ENCODE assay signal across 17 cellular contexts in the genomic region with DNA sequence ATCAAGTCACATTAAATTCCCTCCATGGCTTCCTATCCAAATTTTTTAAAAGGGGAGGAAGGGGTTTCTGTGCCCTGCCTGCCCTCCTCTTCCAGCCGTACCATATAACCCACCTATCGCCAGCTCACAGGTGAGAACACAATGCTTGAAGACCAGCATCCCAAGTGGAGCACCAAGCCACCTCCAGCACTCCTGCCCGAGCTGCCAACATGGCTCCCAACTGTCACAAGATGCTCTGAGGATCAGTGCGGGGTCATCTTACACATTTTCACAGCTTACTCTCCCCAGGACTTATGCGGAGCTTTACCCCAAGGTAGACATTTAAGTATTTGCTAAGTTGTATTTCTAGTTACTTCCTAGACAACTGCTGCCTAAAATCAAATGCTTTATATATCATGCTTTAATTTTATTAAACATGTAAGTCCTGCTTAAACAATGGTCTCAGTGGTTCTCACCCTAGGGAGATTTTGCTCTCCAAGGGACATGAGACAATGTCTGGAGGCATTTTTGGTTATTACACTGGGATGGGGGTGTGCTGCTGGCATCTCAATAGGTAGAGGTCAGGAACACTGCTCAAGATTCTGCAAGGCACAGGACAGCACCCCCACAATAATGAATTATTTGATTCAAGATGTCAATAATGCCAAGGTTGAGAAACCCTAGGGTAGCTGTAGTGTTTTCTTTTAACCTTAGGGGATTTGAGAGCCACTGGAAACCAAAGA. TPM values are rescaled to one million over a fixed set of nuclear protein-coding genes. Genes with fewer than 3 reads are reported as not detected.
DNase-seq lines count a peak whose midpoint lies in the region; ATAC-seq and TF ChIP-seq lines count a peak whose summit lies in the region.
"Had no signal": no experiment of that assay in that cellular context is flagged by ENCODE, and none has a peak within 500 bp of the region (broad histone marks: within the 10 kb centered on the region; RNA-seq: fewer than 3 reads in every experiment).

No MANE protein-coding gene starts in this region.

- POLR2A ChIA-PET in CD4-positive, alpha-beta T cell (lab: Charles Lee): interaction anchor here (0.7 kb wide), 1 partner anchor 311 kb away, joined by 3 read pairs; no protein-coding TSS in a partner anchor
- POLR2A ChIA-PET in WTC11 (lab: Charles Lee): interaction anchor here (0.5 to 1.0 kb wide), 2 partner anchors 9 to 22 kb away, joined by 3 to 5 read pairs; no protein-coding TSS in a partner anchor
- POLR2A ChIA-PET in naive thymus-derived CD8-positive, alpha-beta T cell (lab: Charles Lee): no interaction called here

- intact Hi-C loops in CD4-positive, alpha-beta T cell (cut with DNase I, micrococcal nuclease): loop anchor here in 1 of 2 experiments (5.0 kb wide), 1 partner anchor 33 kb away; no protein-coding TSS in a partner anchor
- intact Hi-C loops in Right ventricle myocardium inferior (cut with DNase I): no loop called here

- H3K27ac Mint-ChIP-seq in CD4-positive, alpha-beta T cell: peak overlapping the region; percentile 10
- H3K27ac Mint-ChIP-seq in WTC11 (no peak overlapping the region), endothelial cell (ENCODE audit: unreplicated experiment) (no peak overlapping the region)
- H3K27ac Mint-ChIP-seq in naive thymus-derived CD8-positive, alpha-beta T cell: peak overlapping the region in 6 of 10 donors; percentile 31 to 80 (median 48)
- H3K27ac Mint-ChIP-seq: B cell had no signal

- H3K36me3 Mint-ChIP-seq in CD4-positive, alpha-beta T cell (ENCODE audit: low read depth): peaks cover 30% of the 10 kb centered on the region
- H3K36me3 Mint-ChIP-seq in WTC11 (peaks cover 18% of the 10 kb centered on the region), endothelial cell (ENCODE audit: low read depth, unreplicated experiment) (peaks cover 13% of the 10 kb centered on the region)
- peaks cover 0 to 36% (median 3%) of the 10 kb centered on the region in 3 donors for H3K36me3 Mint-ChIP-seq in naive thymus-derived CD8-positive, alpha-beta T cell

- no peaks in the 10 kb centered on the region for H3K4me1 ChIP-seq in DND-41 (ENCODE audit: insufficient read depth, low read length)

- CTCF ChIA-PET in CD4-positive, alpha-beta T cell (lab: Charles Lee): no interaction called here
- CTCF ChIA-PET in WTC11 (lab: Charles Lee): interaction anchor here (1.1 kb wide), 1 partner anchor 313 kb away, joined by 3 read pairs; no protein-coding TSS in a partner anchor

- no peak overlapping the region for H2AFZ ChIP-seq in DND-41 (ENCODE audit: low read depth, low read length)

- no peak for TF ChIP-seq CTCF in CD4-positive, alpha-beta T cell (IDR thresholded peaks at IDR 0.05)
- TF ChIP-seq CTCF in DND-41 (IDR thresholded peaks at IDR 0.05; ENCODE audit: borderline replicate concordance, extremely low read depth, low read length, poor library complexity, severe bottlenecking) (no peak), WTC11 (IDR thresholded peaks at IDR 0.05) (no peak), endothelial cell (IDR thresholded peaks at IDR 0.05; ENCODE audit: unreplicated experiment) (no peak)

- no peak for DNase-seq in CD4-positive, alpha-beta T cell
- DNase-seq in DND-41 (no peak), WTC11 (ENCODE audit: low spot score) (no peak), Right ventricle myocardium inferior (ENCODE audit: missing footprints) (no peak), endothelial cell (ENCODE audit: low spot score) (no peak)
- no peak for DNase-seq in naive thymus-derived CD8-positive, alpha-beta T cell
- no peak for DNase-seq in activated effector memory CD4-positive, alpha-beta T cell treated with anti-CD3 and anti-CD28 coated beads, Interleukin-2, amount 50 U/mL, for 16 hours
- DNase-seq: CD8-positive, alpha-beta memory T cell; EL; MV-4-11; NCI-H2107; NCI-H226; NCI-H526; NK-92 treated with Interleukin-12 subunit alpha and Interleukin-12 subunit beta, amount 100 ng/mL, for 24 hours; OCI-M1 had no signal

- H3K4me2 ChIP-seq in DND-41 (ENCODE audit: insufficient read depth, low read length): no peak overlapping the region

- no peak overlapping the region for H3K27ac ChIP-seq in CD4-positive, alpha-beta T cell (ENCODE audit: low read depth, low read length)
- H3K27ac ChIP-seq in DND-41 (ENCODE audit: low read length): no peak overlapping the region
- H3K27ac ChIP-seq: RWPE1 had no signal

- H3K36me3 ChIP-seq in DND-41 (ENCODE audit: insufficient read depth, low read length): peaks cover 33% of the 10 kb centered on the region

- no peak overlapping the region for H3K4me3 Mint-ChIP-seq in CD4-positive, alpha-beta T cell
- no peak overlapping the region for H3K4me3 Mint-ChIP-seq in WTC11
- no peak overlapping the region for H3K4me3 Mint-ChIP-seq in naive thymus-derived CD8-positive, alpha-beta T cell
- H3K4me3 Mint-ChIP-seq in endothelial cell (ENCODE audit: unreplicated experiment): no peak overlapping the region
- H3K4me3 Mint-ChIP-seq: B cell; CD8-positive, alpha-beta memory T cell had no signal

- H4K20me1 ChIP-seq in DND-41 (ENCODE audit: insufficient read depth, low read length): no peaks in the 10 kb centered on the region

- no peak overlapping the region for H3K9ac ChIP-seq in DND-41 (ENCODE audit: low read depth, low read length)

- H3K9me3 ChIP-seq in CD4-positive, alpha-beta T cell (ENCODE audit: control insufficient read depth, low read length): no peaks in the 10 kb centered on the region
- no peaks in the 10 kb centered on the region for H3K9me3 ChIP-seq in DND-41 (ENCODE audit: insufficient read depth, low read length, severe bottlenecking)

- H3K9me3 Mint-ChIP-seq in CD4-positive, alpha-beta T cell: no peaks in the 10 kb centered on the region
- H3K9me3 Mint-ChIP-seq in WTC11: no peaks in the 10 kb centered on the region
- H3K9me3 Mint-ChIP-seq in naive thymus-derived CD8-positive, alpha-beta T cell: no peaks in the 10 kb centered on the region
- H3K9me3 Mint-ChIP-seq in endothelial cell (ENCODE audit: unreplicated experiment): no peaks in the 10 kb centered on the region
- H3K9me3 Mint-ChIP-seq: CD8-positive, alpha-beta memory T cell had no signal

- no peaks in the 10 kb centered on the region for H3K79me2 ChIP-seq in DND-41 (ENCODE audit: insufficient read depth, low read length)

- ATAC-seq in CD4-positive, alpha-beta T cell (ENCODE audit: poor library complexity): no peak
- ATAC-seq in DND-41 (ENCODE audit: insufficient read depth, low read depth) (peak; percentile 22; the same call in 1 of the 3 replicates), WTC11 (peak; percentile 71), Right ventricle myocardium inferior (no peak)
- ATAC-seq in naive thymus-derived CD8-positive, alpha-beta T cell: no peak

- H3K27me3 ChIP-seq in CD4-positive, alpha-beta T cell (ENCODE audit: control insufficient read depth, insufficient read depth, low read length): no peaks in the 10 kb centered on the region
- H3K27me3 ChIP-seq in DND-41 (ENCODE audit: insufficient read depth, low read length, poor library complexity): no peaks in the 10 kb centered on the region

- no peaks in the 10 kb centered on the region for H3K27me3 Mint-ChIP-seq in CD4-positive, alpha-beta T cell
- H3K27me3 Mint-ChIP-seq in WTC11 (ENCODE audit: low read depth) (no peaks in the 10 kb centered on the region), endothelial cell (ENCODE audit: unreplicated experiment) (no peaks in the 10 kb centered on the region)
- H3K27me3 Mint-ChIP-seq in naive thymus-derived CD8-positive, alpha-beta T cell: peaks cover 0 to 2% (median 0%) of the 10 kb centered on the region in 5 donors
- H3K27me3 Mint-ChIP-seq: B cell; CD8-positive, alpha-beta memory T cell had no signal

- peaks cover 6% of the 10 kb centered on the region for H3K4me1 Mint-ChIP-seq in CD4-positive, alpha-beta T cell (ENCODE audit: low read depth)
- H3K4me1 Mint-ChIP-seq in WTC11 (peaks cover 3% of the 10 kb centered on the region; the same call in 1 of the 2 replicates), endothelial cell (ENCODE audit: unreplicated experiment) (no peaks in the 10 kb centered on the region)
- peaks cover under 1 to 7% (median 4%) of the 10 kb centered on the region in 4 donors for H3K4me1 Mint-ChIP-seq in naive thymus-derived CD8-positive, alpha-beta T cell
- H3K4me1 Mint-ChIP-seq: B cell had no signal

- H3K4me3 ChIP-seq in DND-41 (ENCODE audit: low read depth in 1 of 2, low read length in 2 of 2): no peak overlapping the region

TF ChIP-seq in WTC11, 78 proteins besides CTCF, POLR2A, EP300 and RAD21:
- TF ChIP-seq ZNF671 (CRISPR knock-in tag; IDR thresholded peaks at IDR 0.05): 0 out of 2 replicates have a peak, but pooled peaks have one; percentile 35
- TF ChIP-seq, protein P1, sequence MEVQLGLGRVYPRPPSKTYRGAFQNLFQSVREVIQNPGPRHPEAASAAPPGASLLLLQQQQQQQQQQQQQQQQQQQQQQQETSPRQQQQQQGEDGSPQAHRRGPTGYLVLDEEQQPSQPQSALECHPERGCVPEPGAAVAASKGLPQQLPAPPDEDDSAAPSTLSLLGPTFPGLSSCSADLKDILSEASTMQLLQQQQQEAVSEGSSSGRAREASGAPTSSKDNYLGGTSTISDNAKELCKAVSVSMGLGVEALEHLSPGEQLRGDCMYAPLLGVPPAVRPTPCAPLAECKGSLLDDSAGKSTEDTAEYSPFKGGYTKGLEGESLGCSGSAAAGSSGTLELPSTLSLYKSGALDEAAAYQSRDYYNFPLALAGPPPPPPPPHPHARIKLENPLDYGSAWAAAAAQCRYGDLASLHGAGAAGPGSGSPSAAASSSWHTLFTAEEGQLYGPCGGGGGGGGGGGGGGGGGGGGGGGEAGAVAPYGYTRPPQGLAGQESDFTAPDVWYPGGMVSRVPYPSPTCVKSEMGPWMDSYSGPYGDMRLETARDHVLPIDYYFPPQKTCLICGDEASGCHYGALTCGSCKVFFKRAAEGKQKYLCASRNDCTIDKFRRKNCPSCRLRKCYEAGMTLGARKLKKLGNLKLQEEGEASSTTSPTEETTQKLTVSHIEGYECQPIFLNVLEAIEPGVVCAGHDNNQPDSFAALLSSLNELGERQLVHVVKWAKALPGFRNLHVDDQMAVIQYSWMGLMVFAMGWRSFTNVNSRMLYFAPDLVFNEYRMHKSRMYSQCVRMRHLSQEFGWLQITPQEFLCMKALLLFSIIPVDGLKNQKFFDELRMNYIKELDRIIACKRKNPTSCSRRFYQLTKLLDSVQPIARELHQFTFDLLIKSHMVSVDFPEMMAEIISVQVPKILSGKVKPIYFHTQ (CRISPR knock-in tag; IDR thresholded peaks at IDR 0.05): 0 out of 2 replicates have a peak, but pooled peaks have one; percentile 32
- 0 out of 2 replicates have a peak, but pooled peaks have one; percentile 44 for TF ChIP-seq ATF1 (CRISPR knock-in tag; IDR thresholded peaks at IDR 0.05)
- no peak for TF ChIP-seq NFATC4 (CRISPR knock-in tag; IDR thresholded peaks at IDR 0.05)

RNA-seq across cellular contexts. Expression of a gene that starts 45.8 kb away (rescaled TPM):
- total RNA-seq in CD4-positive, alpha-beta T cell: 100 to 1,000 TPM; 498 to 529 TPM
- total RNA-seq in WTC11 (2021) (277 to 321 TPM (median 296 TPM) in 3 replicates), Right ventricle myocardium inferior (126 TPM), endothelial cell (ENCODE audit: unreplicated experiment) (401 TPM)
- total RNA-seq in naive thymus-derived CD8-positive, alpha-beta T cell: 100 to 1,000 TPM; 702 to 768 TPM
- polyA plus RNA-seq in naive thymus-derived CD8-positive, alpha-beta T cell: 100 to 1,000 TPM; 120 to 131 (median 120) TPM

Comparison
In these comparisons a context has a peak if more than half of its experiments do, and no peak if none do; other contexts are left out.
1. ATAC-seq: peak in DND-41 (single experiment) and WTC11 (single experiment); none in CD4-positive, alpha-beta T cell (single experiment), naive thymus-derived CD8-positive, alpha-beta T cell (0 of 2) and Right ventricle myocardium inferior (single experiment).
2. H3K27ac Mint-ChIP-seq: peak in CD4-positive, alpha-beta T cell (single experiment) and naive thymus-derived CD8-positive, alpha-beta T cell (6 of 10); none in WTC11 (single experiment) and endothelial cell (single experiment).